ENCODE assay signal across 20 cellular contexts in genomic region chr5:115737452-115737851, GRCh38.
"Had no signal": no experiment of that assay in that cellular context is flagged by ENCODE, and none has a peak within 500 bp of the region (broad histone marks: within the 10 kb centered on the region; RNA-seq: fewer than 3 reads in every experiment).

No MANE protein-coding gene starts in this region.

- DNase-seq: activated CD4-positive, alpha-beta T cell treated with anti-CD3 and anti-CD28 coated beads for 1 hour; activated CD8-positive, alpha-beta memory T cell treated with anti-CD3 and anti-CD28 coated beads, Interleukin-2, amount 50 U/mL, for 48 hours; activated gamma-delta T cell; activated naive CD8-positive, alpha-beta T cell treated with anti-CD3 and anti-CD28 coated beads, Interleukin-2, amount 10 ng/mL, durations not matched to agents 7 days and 5 days; activated T-cell treated with anti-CD3 and anti-CD28 coated beads, Interleukin-2, amount 50 U/mL, for 72 hours; amygdala; cortex of kidney; heart left ventricle; kidney glomerular epithelial cell; left lung; pancreas; psoas muscle; stimulated activated CD4-positive, alpha-beta T cell treated with anti-CD3 and anti-CD28 coated beads, Interleukin-4, amount 100 ng/mL, for 4 hours; stomach; T-helper 1 cell; transverse colon; WERI-Rb-1 had no signal

- ATAC-seq: activated T-cell treated with anti-CD3 and anti-CD28 coated beads, Interleukin-2, amount 50 U/mL, for 72 hours; heart left ventricle; left lung; natural killer cell treated with Interleukin-12 subunit alpha and Interleukin-12 subunit beta and Interleukin-15 and Interleukin-18, amount 100 ng/mL, for 72 hours; pancreas; psoas muscle had no signal

- H3K27me3 ChIP-seq: left lung, pancreas, right atrium auricular region, transverse colon had no signal

- H3K4me3 Mint-ChIP-seq: activated naive CD8-positive, alpha-beta T cell treated with anti-CD3 and anti-CD28 coated beads, Interleukin-2, amount 10 ng/mL, durations not matched to agents 7 days and 5 days; natural killer cell treated with Interleukin-12 subunit alpha and Interleukin-12 subunit beta and Interleukin-15 and Interleukin-18, amount 100 ng/mL, for 72 hours had no signal

- H3K4me3 ChIP-seq: heart left ventricle, left lung, pancreas, psoas muscle, right atrium auricular region, stomach, transverse colon had no signal

- H3K27ac ChIP-seq: epithelial cell of prostate, heart left ventricle, left lung, pancreas, psoas muscle, right atrium auricular region, stomach, transverse colon, WERI-Rb-1 had no signal

- H3K27ac Mint-ChIP-seq: activated naive CD8-positive, alpha-beta T cell treated with anti-CD3 and anti-CD28 coated beads, Interleukin-2, amount 10 ng/mL, durations not matched to agents 7 days and 5 days; activated T-cell treated with anti-CD3 and anti-CD28 coated beads, Interleukin-2, amount 50 U/mL, for 72 hours; natural killer cell treated with Interleukin-12 subunit alpha and Interleukin-12 subunit beta and Interleukin-15 and Interleukin-18, amount 100 ng/mL, for 72 hours had no signal

- H3K9me3 Mint-ChIP-seq: natural killer cell treated with Interleukin-12 subunit alpha and Interleukin-12 subunit beta and Interleukin-15 and Interleukin-18, amount 100 ng/mL, for 72 hours had no signal

- H3K36me3 ChIP-seq: heart left ventricle, left lung, pancreas, right atrium auricular region, stomach, transverse colon, WERI-Rb-1 had no signal

- H3K4me1 ChIP-seq: heart left ventricle, left lung, psoas muscle, right atrium auricular region, stomach, transverse colon had no signal

- H3K36me3 Mint-ChIP-seq: activated naive CD8-positive, alpha-beta T cell treated with anti-CD3 and anti-CD28 coated beads, Interleukin-2, amount 10 ng/mL, durations not matched to agents 7 days and 5 days; natural killer cell treated with Interleukin-12 subunit alpha and Interleukin-12 subunit beta and Interleukin-15 and Interleukin-18, amount 100 ng/mL, for 72 hours had no signal

- H3K9me3 ChIP-seq: left lung, pancreas, right atrium auricular region, stomach, transverse colon had no signal

- H3K4me1 Mint-ChIP-seq: activated naive CD8-positive, alpha-beta T cell treated with anti-CD3 and anti-CD28 coated beads, Interleukin-2, amount 10 ng/mL, durations not matched to agents 7 days and 5 days had no signal
